Comparison of ENCODE assay signal across 32 cellular contexts in the genomic region with DNA sequence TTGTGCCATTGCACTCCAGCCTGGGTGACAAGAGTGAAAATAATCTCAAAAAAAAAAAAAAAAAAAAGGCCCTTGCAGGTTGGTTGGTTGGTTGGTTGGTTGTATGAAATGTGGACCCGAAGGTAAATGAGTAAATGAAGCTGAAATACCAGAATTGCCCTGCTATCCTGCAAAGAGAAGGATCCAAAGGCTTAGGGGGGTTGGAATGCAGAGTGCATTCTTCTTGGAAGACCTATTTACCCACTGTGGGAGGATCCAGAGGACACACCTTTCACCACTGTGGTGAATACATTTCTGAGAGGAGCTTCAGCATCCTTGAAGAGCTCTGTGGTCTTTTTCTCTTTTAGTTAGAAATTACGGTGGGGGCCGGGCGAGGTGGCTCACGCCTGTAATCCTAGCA.
"Had no signal": no experiment of that assay in that cellular context is flagged by ENCODE, and none has a peak within 500 bp of the region (broad histone marks: within the 10 kb centered on the region; RNA-seq: fewer than 3 reads in every experiment).

No MANE protein-coding gene starts in this region.

- ATAC-seq: effector memory CD8-positive, alpha-beta T cell; gastrocnemius medialis; heart right ventricle; WTC11 had no signal

- H3K27me3 Mint-ChIP-seq: activated CD4-positive, alpha-beta memory T cell treated with anti-CD3 and anti-CD28 coated beads, Interleukin-2, amount 10 ng/mL, durations not matched to agents 7 days and 5 days; activated CD4-positive, alpha-beta T cell treated with anti-CD3 and anti-CD28 coated beads, Interleukin-2, amount 10 ng/mL, durations not matched to agents 7 days and 5 days; activated T-cell treated with anti-CD3 and anti-CD28 coated beads, Interleukin-2, amount 50 U/mL, for 24 hours; brain; dendritic cell treated with granulocyte-macrophage colony-stimulating factor and Interleukin-4, amounts not matched to agents 40 ng/mL and 50 ng/mL, for 4 days; effector memory CD8-positive, alpha-beta T cell had no signal

- DNase-seq: activated CD4-positive, alpha-beta memory T cell treated with anti-CD3 and anti-CD28 coated beads, Interleukin-2, amount 10 ng/mL, durations not matched to agents 7 days and 5 days; activated CD4-positive, alpha-beta T cell treated with anti-CD3 and anti-CD28 coated beads for 1 hour; activated CD4-positive, alpha-beta T cell treated with anti-CD3 and anti-CD28 coated beads for 4 hours; activated CD4-positive, alpha-beta T cell treated with anti-CD3 and anti-CD28 coated beads, Interleukin-2, amount 10 ng/mL, durations not matched to agents 7 days and 5 days; activated CD4-positive, alpha-beta T cell treated with anti-CD3 and anti-CD28 coated beads, Interleukin-2, amount 50 U/mL, for 4 hours; activated CD8-positive, alpha-beta memory T cell treated with anti-CD3 and anti-CD28 coated beads, Interleukin-2, amount 50 U/mL, for 48 hours; activated gamma-delta T cell; activated naive CD4-positive, alpha-beta T cell; activated naive CD4-positive, alpha-beta T cell treated with anti-CD3 and anti-CD28 coated beads, Interleukin-2, amount 10 ng/mL, durations not matched to agents 7 days and 5 days; activated naive CD8-positive, alpha-beta T cell treated with anti-CD3 and anti-CD28 coated beads, Interleukin-2, amount 10 ng/mL, durations not matched to agents 7 days and 5 days; activated T-cell treated with anti-CD3 and anti-CD28 coated beads for 4 hours; activated T-cell treated with anti-CD3 and anti-CD28 coated beads, Interleukin-2, amount 50 U/mL, for 24 hours; central memory CD4-positive, alpha-beta T cell; cerebellar nuclear complex; colonic mucosa; dorsolateral prefrontal cortex; effector memory CD8-positive, alpha-beta T cell; erythroblast; gastrocnemius medialis; heart right ventricle; T-helper 9 cell had no signal

- H3K4me3 Mint-ChIP-seq: activated CD4-positive, alpha-beta memory T cell treated with anti-CD3 and anti-CD28 coated beads, Interleukin-2, amount 10 ng/mL, durations not matched to agents 7 days and 5 days; activated CD4-positive, alpha-beta T cell treated with anti-CD3 and anti-CD28 coated beads, Interleukin-2, amount 10 ng/mL, durations not matched to agents 7 days and 5 days; activated naive CD4-positive, alpha-beta T cell treated with anti-CD3 and anti-CD28 coated beads, Interleukin-2, amount 10 ng/mL, durations not matched to agents 7 days and 5 days; activated naive CD8-positive, alpha-beta T cell treated with anti-CD3 and anti-CD28 coated beads, Interleukin-2, amount 10 ng/mL, durations not matched to agents 7 days and 5 days; activated T-cell treated with anti-CD3 and anti-CD28 coated beads, Interleukin-2, amount 50 U/mL, for 24 hours; activated T-cell treated with anti-CD3 and anti-CD28 coated beads, Interleukin-2, amount 50 U/mL, for 72 hours; brain; dendritic cell treated with granulocyte-macrophage colony-stimulating factor and Interleukin-4, amounts not matched to agents 40 ng/mL and 50 ng/mL, for 4 days; effector memory CD8-positive, alpha-beta T cell; WTC11 had no signal

- H3K27ac Mint-ChIP-seq: activated CD4-positive, alpha-beta memory T cell treated with anti-CD3 and anti-CD28 coated beads, Interleukin-2, amount 10 ng/mL, durations not matched to agents 7 days and 5 days; activated CD4-positive, alpha-beta T cell treated with anti-CD3 and anti-CD28 coated beads, Interleukin-2, amount 10 ng/mL, durations not matched to agents 7 days and 5 days; activated naive CD4-positive, alpha-beta T cell treated with anti-CD3 and anti-CD28 coated beads, Interleukin-2, amount 10 ng/mL, durations not matched to agents 7 days and 5 days; activated naive CD4-positive, alpha-beta T cell treated with anti-CD3 and anti-CD28 coated beads, Interleukin-2, amount 50 U/mL, for 72 hours; activated naive CD8-positive, alpha-beta T cell treated with anti-CD3 and anti-CD28 coated beads, Interleukin-2, amount 10 ng/mL, durations not matched to agents 7 days and 5 days; activated T-cell treated with anti-CD3 and anti-CD28 coated beads, Interleukin-2, amount 50 U/mL, for 24 hours; activated T-cell treated with anti-CD3 and anti-CD28 coated beads, Interleukin-2, amount 50 U/mL, for 72 hours; brain; dendritic cell treated with granulocyte-macrophage colony-stimulating factor and Interleukin-4, amounts not matched to agents 40 ng/mL and 50 ng/mL, for 4 days; effector memory CD8-positive, alpha-beta T cell; WTC11 had no signal

- H3K9me3 Mint-ChIP-seq: activated CD4-positive, alpha-beta memory T cell treated with anti-CD3 and anti-CD28 coated beads, Interleukin-2, amount 10 ng/mL, durations not matched to agents 7 days and 5 days; activated CD4-positive, alpha-beta T cell treated with anti-CD3 and anti-CD28 coated beads, Interleukin-2, amount 10 ng/mL, durations not matched to agents 7 days and 5 days; activated naive CD4-positive, alpha-beta T cell treated with anti-CD3 and anti-CD28 coated beads, Interleukin-2, amount 10 ng/mL, durations not matched to agents 7 days and 5 days; activated naive CD4-positive, alpha-beta T cell treated with anti-CD3 and anti-CD28 coated beads, Interleukin-2, amount 50 U/mL, for 72 hours; activated naive CD8-positive, alpha-beta T cell treated with anti-CD3 and anti-CD28 coated beads, Interleukin-2, amount 10 ng/mL, durations not matched to agents 7 days and 5 days; activated T-cell treated with anti-CD3 and anti-CD28 coated beads, Interleukin-2, amount 50 U/mL, for 24 hours; activated T-cell treated with anti-CD3 and anti-CD28 coated beads, Interleukin-2, amount 50 U/mL, for 72 hours; brain; dendritic cell treated with granulocyte-macrophage colony-stimulating factor and Interleukin-4, amounts not matched to agents 40 ng/mL and 50 ng/mL, for 4 days; effector memory CD8-positive, alpha-beta T cell; WTC11 had no signal

- H3K27me3 ChIP-seq: ascending aorta, breast epithelium, cardiac muscle cell, colonic mucosa, dorsolateral prefrontal cortex, esophagus muscularis mucosa, foreskin keratinocyte, gastrocnemius medialis, heart right ventricle had no signal

- H3K9me3 ChIP-seq: ascending aorta, breast epithelium, colonic mucosa, esophagus muscularis mucosa, gastrocnemius medialis, heart right ventricle had no signal

- H3K4me1 Mint-ChIP-seq: activated naive CD4-positive, alpha-beta T cell treated with anti-CD3 and anti-CD28 coated beads, Interleukin-2, amount 10 ng/mL, durations not matched to agents 7 days and 5 days; activated naive CD8-positive, alpha-beta T cell treated with anti-CD3 and anti-CD28 coated beads, Interleukin-2, amount 10 ng/mL, durations not matched to agents 7 days and 5 days; WTC11 had no signal

- H3K36me3 Mint-ChIP-seq: activated naive CD4-positive, alpha-beta T cell treated with anti-CD3 and anti-CD28 coated beads, Interleukin-2, amount 10 ng/mL, durations not matched to agents 7 days and 5 days; activated naive CD4-positive, alpha-beta T cell treated with anti-CD3 and anti-CD28 coated beads, Interleukin-2, amount 50 U/mL, for 72 hours; activated naive CD8-positive, alpha-beta T cell treated with anti-CD3 and anti-CD28 coated beads, Interleukin-2, amount 10 ng/mL, durations not matched to agents 7 days and 5 days; brain; WTC11 had no signal

- H3K4me1 ChIP-seq: ascending aorta, breast epithelium, colonic mucosa, esophagus muscularis mucosa, foreskin keratinocyte, gastrocnemius medialis, heart right ventricle had no signal

- H3K4me3 ChIP-seq: ascending aorta, breast epithelium, cardiac muscle cell, colonic mucosa, dorsolateral prefrontal cortex, esophagus muscularis mucosa, gastrocnemius medialis, heart right ventricle had no signal

- H3K27ac ChIP-seq: ascending aorta, breast epithelium, cardiac muscle cell, colonic mucosa, dorsolateral prefrontal cortex, esophagus muscularis mucosa, foreskin keratinocyte, gastrocnemius medialis, heart right ventricle, VCaP had no signal

- H3K36me3 ChIP-seq: ascending aorta, breast epithelium, cardiac muscle cell, colonic mucosa, esophagus muscularis mucosa, gastrocnemius medialis, heart right ventricle had no signal
